Comparison of ENCODE assay signal across 1 cellular context in the genomic region with DNA sequence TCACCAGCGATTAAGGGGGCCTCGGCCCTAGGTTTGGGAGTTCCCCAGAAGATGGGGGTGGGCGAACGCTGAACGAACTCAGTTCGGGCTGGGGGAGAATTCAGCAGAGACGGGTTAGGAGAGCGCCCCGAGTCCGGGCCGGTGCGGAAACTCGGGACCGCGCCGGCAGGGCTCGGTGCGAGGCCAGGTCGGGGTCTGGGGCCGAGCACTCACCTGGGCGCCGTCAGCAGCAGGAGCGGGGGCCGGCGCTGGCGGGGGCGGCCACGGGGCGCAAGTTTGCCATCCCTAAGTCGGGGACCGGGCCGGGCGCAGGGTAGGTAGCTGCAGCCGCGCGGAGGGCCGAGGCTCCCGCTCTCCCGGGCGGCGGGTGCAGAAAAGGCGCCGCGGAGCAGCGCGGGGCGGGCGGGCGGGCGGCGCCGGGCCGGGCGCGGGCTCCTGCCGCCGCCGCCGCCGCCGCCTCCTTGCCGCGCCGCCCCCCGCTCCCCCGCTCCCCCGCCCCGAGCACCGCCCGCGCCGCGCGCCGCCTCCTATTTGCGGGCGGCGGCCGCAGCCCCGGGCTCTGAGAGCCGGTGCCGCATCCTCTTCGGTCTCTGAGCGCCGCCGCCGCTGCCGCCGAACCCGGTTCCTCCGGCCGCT.
TF ChIP-seq lines count a peak whose summit lies in the region.

No MANE protein-coding gene starts in this region.

TF ChIP-seq in GM23338, 12 proteins besides CTCF, POLR2A, EP300 and RAD21 (continued from another document):
- TF ChIP-seq, protein P1, sequence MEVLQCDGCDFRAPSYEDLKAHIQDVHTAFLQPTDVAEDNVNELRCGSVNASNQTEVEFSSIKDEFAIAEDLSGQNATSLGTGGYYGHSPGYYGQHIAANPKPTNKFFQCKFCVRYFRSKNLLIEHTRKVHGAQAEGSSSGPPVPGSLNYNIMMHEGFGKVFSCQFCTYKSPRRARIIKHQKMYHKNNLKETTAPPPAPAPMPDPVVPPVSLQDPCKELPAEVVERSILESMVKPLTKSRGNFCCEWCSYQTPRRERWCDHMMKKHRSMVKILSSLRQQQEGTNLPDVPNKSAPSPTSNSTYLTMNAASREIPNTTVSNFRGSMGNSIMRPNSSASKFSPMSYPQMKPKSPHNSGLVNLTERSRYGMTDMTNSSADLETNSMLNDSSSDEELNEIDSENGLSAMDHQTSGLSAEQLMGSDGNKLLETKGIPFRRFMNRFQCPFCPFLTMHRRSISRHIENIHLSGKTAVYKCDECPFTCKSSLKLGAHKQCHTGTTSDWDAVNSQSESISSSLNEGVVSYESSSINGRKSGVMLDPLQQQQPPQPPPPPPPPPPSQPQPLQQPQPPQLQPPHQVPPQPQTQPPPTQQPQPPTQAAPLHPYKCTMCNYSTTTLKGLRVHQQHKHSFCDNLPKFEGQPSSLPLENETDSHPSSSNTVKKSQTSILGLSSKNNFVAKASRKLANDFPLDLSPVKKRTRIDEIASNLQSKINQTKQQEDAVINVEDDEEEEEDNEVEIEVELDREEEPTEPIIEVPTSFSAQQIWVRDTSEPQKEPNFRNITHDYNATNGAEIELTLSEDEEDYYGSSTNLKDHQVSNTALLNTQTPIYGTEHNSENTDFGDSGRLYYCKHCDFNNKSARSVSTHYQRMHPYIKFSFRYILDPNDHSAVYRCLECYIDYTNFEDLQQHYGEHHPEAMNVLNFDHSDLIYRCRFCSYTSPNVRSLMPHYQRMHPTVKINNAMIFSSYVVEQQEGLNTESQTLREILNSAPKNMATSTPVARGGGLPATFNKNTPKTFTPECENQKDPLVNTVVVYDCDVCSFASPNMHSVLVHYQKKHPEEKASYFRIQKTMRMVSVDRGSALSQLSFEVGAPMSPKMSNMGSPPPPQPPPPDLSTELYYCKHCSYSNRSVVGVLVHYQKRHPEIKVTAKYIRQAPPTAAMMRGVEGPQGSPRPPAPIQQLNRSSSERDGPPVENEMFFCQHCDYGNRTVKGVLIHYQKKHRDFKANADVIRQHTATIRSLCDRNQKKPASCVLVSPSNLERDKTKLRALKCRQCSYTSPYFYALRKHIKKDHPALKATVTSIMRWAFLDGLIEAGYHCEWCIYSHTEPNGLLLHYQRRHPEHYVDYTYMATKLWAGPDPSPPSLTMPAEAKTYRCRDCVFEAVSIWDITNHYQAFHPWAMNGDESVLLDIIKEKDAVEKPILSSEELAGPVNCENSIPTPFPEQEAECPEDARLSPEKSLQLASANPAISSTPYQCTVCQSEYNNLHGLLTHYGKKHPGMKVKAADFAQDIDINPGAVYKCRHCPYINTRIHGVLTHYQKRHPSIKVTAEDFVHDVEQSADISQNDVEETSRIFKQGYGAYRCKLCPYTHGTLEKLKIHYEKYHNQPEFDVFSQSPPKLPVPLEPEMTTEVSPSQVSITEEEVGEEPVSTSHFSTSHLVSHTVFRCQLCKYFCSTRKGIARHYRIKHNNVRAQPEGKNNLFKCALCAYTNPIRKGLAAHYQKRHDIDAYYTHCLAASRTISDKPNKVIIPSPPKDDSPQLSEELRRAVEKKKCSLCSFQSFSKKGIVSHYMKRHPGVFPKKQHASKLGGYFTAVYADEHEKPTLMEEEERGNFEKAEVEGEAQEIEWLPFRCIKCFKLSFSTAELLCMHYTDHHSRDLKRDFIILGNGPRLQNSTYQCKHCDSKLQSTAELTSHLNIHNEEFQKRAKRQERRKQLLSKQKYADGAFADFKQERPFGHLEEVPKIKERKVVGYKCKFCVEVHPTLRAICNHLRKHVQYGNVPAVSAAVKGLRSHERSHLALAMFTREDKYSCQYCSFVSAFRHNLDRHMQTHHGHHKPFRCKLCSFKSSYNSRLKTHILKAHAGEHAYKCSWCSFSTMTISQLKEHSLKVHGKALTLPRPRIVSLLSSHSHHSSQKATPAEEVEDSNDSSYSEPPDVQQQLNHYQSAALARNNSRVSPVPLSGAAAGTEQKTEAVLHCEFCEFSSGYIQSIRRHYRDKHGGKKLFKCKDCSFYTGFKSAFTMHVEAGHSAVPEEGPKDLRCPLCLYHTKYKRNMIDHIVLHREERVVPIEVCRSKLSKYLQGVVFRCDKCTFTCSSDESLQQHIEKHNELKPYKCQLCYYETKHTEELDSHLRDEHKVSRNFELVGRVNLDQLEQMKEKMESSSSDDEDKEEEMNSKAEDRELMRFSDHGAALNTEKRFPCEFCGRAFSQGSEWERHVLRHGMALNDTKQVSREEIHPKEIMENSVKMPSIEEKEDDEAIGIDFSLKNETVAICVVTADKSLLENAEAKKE (CRISPR knock-in tag; IDR thresholded peaks at IDR 0.05), result no peak
- TF ChIP-seq, protein P2, sequence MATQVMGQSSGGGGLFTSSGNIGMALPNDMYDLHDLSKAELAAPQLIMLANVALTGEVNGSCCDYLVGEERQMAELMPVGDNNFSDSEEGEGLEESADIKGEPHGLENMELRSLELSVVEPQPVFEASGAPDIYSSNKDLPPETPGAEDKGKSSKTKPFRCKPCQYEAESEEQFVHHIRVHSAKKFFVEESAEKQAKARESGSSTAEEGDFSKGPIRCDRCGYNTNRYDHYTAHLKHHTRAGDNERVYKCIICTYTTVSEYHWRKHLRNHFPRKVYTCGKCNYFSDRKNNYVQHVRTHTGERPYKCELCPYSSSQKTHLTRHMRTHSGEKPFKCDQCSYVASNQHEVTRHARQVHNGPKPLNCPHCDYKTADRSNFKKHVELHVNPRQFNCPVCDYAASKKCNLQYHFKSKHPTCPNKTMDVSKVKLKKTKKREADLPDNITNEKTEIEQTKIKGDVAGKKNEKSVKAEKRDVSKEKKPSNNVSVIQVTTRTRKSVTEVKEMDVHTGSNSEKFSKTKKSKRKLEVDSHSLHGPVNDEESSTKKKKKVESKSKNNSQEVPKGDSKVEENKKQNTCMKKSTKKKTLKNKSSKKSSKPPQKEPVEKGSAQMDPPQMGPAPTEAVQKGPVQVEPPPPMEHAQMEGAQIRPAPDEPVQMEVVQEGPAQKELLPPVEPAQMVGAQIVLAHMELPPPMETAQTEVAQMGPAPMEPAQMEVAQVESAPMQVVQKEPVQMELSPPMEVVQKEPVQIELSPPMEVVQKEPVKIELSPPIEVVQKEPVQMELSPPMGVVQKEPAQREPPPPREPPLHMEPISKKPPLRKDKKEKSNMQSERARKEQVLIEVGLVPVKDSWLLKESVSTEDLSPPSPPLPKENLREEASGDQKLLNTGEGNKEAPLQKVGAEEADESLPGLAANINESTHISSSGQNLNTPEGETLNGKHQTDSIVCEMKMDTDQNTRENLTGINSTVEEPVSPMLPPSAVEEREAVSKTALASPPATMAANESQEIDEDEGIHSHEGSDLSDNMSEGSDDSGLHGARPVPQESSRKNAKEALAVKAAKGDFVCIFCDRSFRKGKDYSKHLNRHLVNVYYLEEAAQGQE (IDR thresholded peaks at IDR 0.05; ENCODE audit: unreplicated experiment), result no peak
- TF ChIP-seq NANOG (IDR thresholded peaks at IDR 0.05; ENCODE audit: borderline replicate concordance) (no peak), POLR2AphosphoS5 (IDR thresholded peaks at IDR 0.05; ENCODE audit: low read depth) (no peak), JUNB (IDR thresholded peaks at IDR 0.05; ENCODE audit: unreplicated experiment) (no peak), STAT1 (IDR thresholded peaks at IDR 0.05; ENCODE audit: unreplicated experiment) (no peak)
